ENCODE assay signal across 16 cellular contexts in the genomic region with DNA sequence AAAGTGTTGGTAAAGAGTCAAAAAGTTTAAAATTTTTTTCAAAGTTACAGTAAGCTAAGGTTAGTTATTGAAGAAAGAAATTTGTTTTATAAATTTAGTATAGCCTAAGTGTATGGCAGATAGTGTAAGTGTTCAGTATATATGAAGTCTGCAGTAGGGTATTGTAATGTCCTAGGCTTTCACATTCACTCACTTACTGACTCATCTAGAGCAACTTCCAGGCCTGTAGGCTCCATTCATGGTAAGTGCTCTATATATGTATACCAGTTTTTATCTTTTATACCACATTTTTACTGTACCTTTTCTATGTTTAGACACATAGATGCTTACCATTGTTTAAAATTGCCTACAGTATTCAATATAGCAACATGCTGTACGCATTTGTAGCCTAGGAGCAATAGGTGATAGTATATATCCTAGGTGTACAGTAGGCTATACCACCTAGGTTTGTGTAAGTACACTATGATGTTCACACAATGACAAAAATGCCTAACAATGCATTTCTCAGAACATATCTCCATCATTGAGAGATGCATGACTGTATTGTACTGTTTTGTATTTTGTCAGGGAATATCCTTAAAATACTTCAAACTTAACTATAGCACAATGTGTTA. TPM values are rescaled to one million over a fixed set of nuclear protein-coding genes. Genes with fewer than 3 reads are reported as not detected.
DNase-seq lines count a peak whose midpoint lies in the region; ATAC-seq and TF ChIP-seq lines count a peak whose summit lies in the region.
"Had no signal": no experiment of that assay in that cellular context is flagged by ENCODE, and none has a peak within 500 bp of the region (broad histone marks: within the 10 kb centered on the region; RNA-seq: fewer than 3 reads in every experiment).

No MANE protein-coding gene starts in this region.

- no peaks in the 10 kb centered on the region for H3K9me3 ChIP-seq in PC-3 (ENCODE audit: low read length)
- H3K9me3 ChIP-seq in upper lobe of left lung: no peaks in the 10 kb centered on the region
- H3K9me3 ChIP-seq: ascending aorta, SJSA1 had no signal

- ATAC-seq in GM18499 (IDR thresholded peaks at IDR 0.05; ENCODE audit: insufficient read depth, unreplicated experiment) (peak; percentile 75), GM19043 (IDR thresholded peaks at IDR 0.05; ENCODE audit: low read depth, unreplicated experiment) (peak; percentile 55), HG02884 (IDR thresholded peaks at IDR 0.05; ENCODE audit: unreplicated experiment) (peak; percentile 95), PC-3 (0 out of 2 replicates have a peak, but pooled peaks have one; percentile 37), upper lobe of left lung (ENCODE audit: low FRiP score in 2 of 2) (no peak)
- ATAC-seq: esophagus mucosa, HepG2 had no signal

- TF ChIP-seq POLR2A in upper lobe of left lung (IDR thresholded peaks at IDR 0.05): no peak

- 100% methylated on average over 1 of the region's 1 CpG for WGBS in upper lobe of left lung, 2 donors

- no peaks in the 10 kb centered on the region for H3K79me2 ChIP-seq in PC-3 (ENCODE audit: low read length)

- H3K4me2 ChIP-seq in PC-3 (ENCODE audit: low read length): no peak overlapping the region

- H3K4me1 ChIP-seq in PC-3 (ENCODE audit: insufficient read depth, low read length) (peaks cover 15% of the 10 kb centered on the region), upper lobe of left lung (peaks cover 28 to 36% (median 31%) of the 10 kb centered on the region in 4 donors)
- H3K4me1 ChIP-seq: ascending aorta, parathyroid adenoma had no signal

- no peaks in the 10 kb centered on the region for H3F3A ChIP-seq in PC-3 (ENCODE audit: low read length, unreplicated experiment)

- H3K27ac ChIP-seq in PC-3 (ENCODE audit: low read length) (no peak overlapping the region), upper lobe of left lung (no peak overlapping the region)
- H3K27ac ChIP-seq: ascending aorta, parathyroid adenoma, SJSA1 had no signal

- H4K20me1 ChIP-seq in PC-3 (ENCODE audit: low read length): no peaks in the 10 kb centered on the region

- H3K36me3 ChIP-seq in PC-3 (ENCODE audit: low read depth, low read length) (no peaks in the 10 kb centered on the region), upper lobe of left lung (no peaks in the 10 kb centered on the region)
- H3K36me3 ChIP-seq: ascending aorta, SJSA1 had no signal

- POLR2A ChIA-PET in PC-3 (lab: Charles Lee; ENCODE audit: unreplicated experiment): no interaction called here

- TF ChIP-seq CTCF in PC-3 (conservative IDR thresholded peaks at IDR 0.05; ENCODE audit: low read depth, low read length): no peak
- TF ChIP-seq CTCF in upper lobe of left lung (IDR thresholded peaks at IDR 0.05): no peak

- no peaks in the 10 kb centered on the region for H3K27me3 ChIP-seq in PC-3 (ENCODE audit: low read length)
- no peaks in the 10 kb centered on the region for H3K27me3 ChIP-seq in upper lobe of left lung
- H3K27me3 ChIP-seq: ascending aorta, SJSA1 had no signal

- no peak for TF ChIP-seq EP300 in upper lobe of left lung (IDR thresholded peaks at IDR 0.05)

- H3K9me2 ChIP-seq in PC-3 (replicated peaks; ENCODE audit: low read length): no peaks in the 10 kb centered on the region

- H3K9ac ChIP-seq in PC-3 (ENCODE audit: low read length): no peak overlapping the region
- H3K9ac ChIP-seq: parathyroid adenoma had no signal

- DNase-seq in PC-3: no peak
- DNase-seq in upper lobe of left lung: no peak
- no peak for DNase-seq in NCI-H2227 treated with DMSO at 0.1 percent for 48 hours (lab: John Stamatoyannopoulos, UW)
- no peak for DNase-seq in stimulated activated CD4-positive, alpha-beta T cell treated with anti-CD3 and anti-CD28 coated beads, Interleukin-4, amount 100 ng/mL, for 1 hour
- no peak for DNase-seq in mucosa of gallbladder (ENCODE audit: low spot score)
- DNase-seq: activated CD4-positive, alpha-beta T cell treated with anti-CD3 and anti-CD28 coated beads, Interleukin-2, amount 50 U/mL, for 1 hour; NCI-H2171 treated with DMSO at 0.1 percent for 48 hours; substantia nigra had no signal

- H2AFZ ChIP-seq in PC-3 (ENCODE audit: low read length): no peak overlapping the region
- H2AFZ ChIP-seq: parathyroid adenoma had no signal

- CTCF ChIA-PET in PC-3 (lab: Charles Lee): interaction anchor here (0.7 kb wide), 1 partner anchor 146 kb away, joined by 4 read pairs; no protein-coding TSS in a partner anchor

- intact Hi-C loops in PC-3 (cut with micrococcal nuclease): no loop called here

- no peak overlapping the region for H3K4me3 ChIP-seq in PC-3 (ENCODE audit: low read length)
- H3K4me3 ChIP-seq in upper lobe of left lung: no peak overlapping the region
- H3K4me3 ChIP-seq: ascending aorta, SJSA1 had no signal

- BruUV-seq in PC-3 (replicated peaks; lab: Mats Ljungman, UMichigan): no TSS peak

RNA-seq across cellular contexts. Expression of gene CYSTM1, which starts 38.5 kb away (rescaled TPM):
- 24.3 and 43.3 TPM in 2 replicates for total RNA-seq in PC-3 (2014; rRNA removed)
- total RNA-seq in upper lobe of left lung: 100 to 1,000 TPM in 1 of 6 donors, 10 to 100 TPM in 5; 24.1 to 139 (median 91.9) TPM
- total RNA-seq in mucosa of gallbladder: 382 TPM

Comparison
In these comparisons a context has a peak if more than half of its experiments do, and no peak if none do; other contexts are left out.
1. ATAC-seq: peak in GM18499 (single experiment), GM19043 (single experiment), HG02884 (single experiment) and PC-3 (single experiment); none in upper lobe of left lung (0 of 2).